Comparison of ENCODE assay signal across 13 cellular contexts in the genomic region with DNA sequence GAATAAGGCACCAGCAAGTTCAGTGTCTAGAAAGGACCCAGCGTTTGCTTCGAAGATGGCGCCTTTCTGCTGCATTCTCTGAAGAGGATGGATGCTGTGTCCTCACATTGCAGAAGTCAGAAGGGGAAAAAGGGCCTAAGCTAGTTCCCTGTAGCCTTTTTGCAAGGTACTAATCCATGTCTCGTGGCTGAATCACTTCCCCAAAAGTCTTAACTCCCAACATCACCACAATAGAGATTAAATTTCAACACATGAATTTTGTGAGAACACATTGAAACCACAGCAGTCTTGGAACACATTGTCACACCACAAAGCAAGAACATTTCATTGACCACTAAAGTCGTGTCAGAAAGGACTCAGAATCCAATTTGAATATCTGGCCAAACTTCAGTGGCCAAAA. TPM values are rescaled to one million over a fixed set of nuclear protein-coding genes. Genes with fewer than 3 reads are reported as not detected.
DNase-seq lines count a peak whose midpoint lies in the region; ATAC-seq and TF ChIP-seq lines count a peak whose summit lies in the region.
"Had no signal": no experiment of that assay in that cellular context is flagged by ENCODE, and none has a peak within 500 bp of the region (broad histone marks: within the 10 kb centered on the region; RNA-seq: fewer than 3 reads in every experiment).

No MANE protein-coding gene starts in this region.

- no peak overlapping the region for H3K9ac ChIP-seq in HCT116 (ENCODE audit: low read length)
- H3K9ac ChIP-seq in neuronal stem cell (ENCODE audit: low read depth, low read length, poor library complexity): no peak overlapping the region

- no peak overlapping the region for H3K14ac ChIP-seq in neuronal stem cell (ENCODE audit: low read length)

- no peak overlapping the region for H3K4me3 ChIP-seq in ACC112 (ENCODE audit: low read depth, low read length)
- no peak overlapping the region for H3K4me3 ChIP-seq in HCT116 (replicated peaks in 1 of 2; ENCODE audit: low read depth in 1 of 2, low read length in 2 of 2)
- H3K4me3 ChIP-seq in fibroblast of villous mesenchyme (ENCODE audit: low read depth, low read length): no peak overlapping the region
- H3K4me3 ChIP-seq in neuronal stem cell (ENCODE audit: low read length in 2 of 2): no peak overlapping the region
- H3K4me3 ChIP-seq in brain microvascular endothelial cell (ENCODE audit: low read depth, low read length): no peak overlapping the region
- H3K4me3 ChIP-seq: psoas muscle had no signal

- no peak overlapping the region for H2BK5ac ChIP-seq in neuronal stem cell (ENCODE audit: low read length)

- DNase-seq in HCT116 (ENCODE audit: low read depth, low spot score) (no peak), SKM-1 (lab: John Stamatoyannopoulos, UW; ENCODE audit: unreplicated experiment) (peak; percentile 95), fibroblast of villous mesenchyme (ENCODE audit: low read depth) (peak; percentile 13), GM10266 (ENCODE audit: extremely low spot score) (no peak), neuronal stem cell (ENCODE audit: low spot score) (no peak), brain microvascular endothelial cell (no peak)
- DNase-seq in activated CD8-positive, alpha-beta memory T cell treated with anti-CD3 and anti-CD28 coated beads, Interleukin-2, amount 50 U/mL, for 48 hours: no peak
- DNase-seq: activated CD4-positive, CD25-positive, alpha-beta regulatory T cell treated with anti-CD3 and anti-CD28 coated beads, Interleukin-2, amount 50 U/mL, for 72 hours; activated effector memory CD4-positive, alpha-beta T cell treated with anti-CD3 and anti-CD28 coated beads, Interleukin-2, amount 50 U/mL, for 16 hours; BE2C; NCI-H446 treated with DMSO at 0.1 percent for 48 hours; psoas muscle had no signal

- peak overlapping the region; percentile 53 for H2AFZ ChIP-seq in ACC112 (ENCODE audit: low read length, unreplicated experiment)
- peak overlapping the region; percentile 49 for H2AFZ ChIP-seq in HCT116 (ENCODE audit: low read depth, low read length, poor library complexity, severe bottlenecking)
- no peak overlapping the region for H2AFZ ChIP-seq in neuronal stem cell (ENCODE audit: low read length)

- H2AK5ac ChIP-seq in neuronal stem cell (ENCODE audit: low read depth, low read length): no peak overlapping the region

- RAD21 ChIA-PET in HCT116 (lab: Charles Lee; ENCODE audit: low non-redundant PET in 1 of 2, low total read pairs in 2 of 2, uncharacterized antibody in 2 of 2, unreplicated experiment in 2 of 2): no interaction called here

- BruUV-seq in HCT116 (replicated peaks; lab: Mats Ljungman, UMichigan): no TSS peak

- H3K79me2 ChIP-seq in ACC112 (ENCODE audit: control insufficient read depth, insufficient read depth, low read length, unreplicated experiment) (no peaks in the 10 kb centered on the region), HCT116 (ENCODE audit: insufficient read depth, low read length) (no peaks in the 10 kb centered on the region)

- H4K8ac ChIP-seq in neuronal stem cell (ENCODE audit: low read depth, low read length): no peak overlapping the region

- H3K9me3 ChIP-seq in HCT116 (ENCODE audit: control insufficient read depth in 1 of 2, insufficient read depth in 1 of 2, low read depth in 1 of 2, low read length in 2 of 2) (no peaks in the 10 kb centered on the region), neuronal stem cell (replicated peaks in 1 of 2; ENCODE audit: control insufficient read depth in 2 of 2, insufficient read depth in 1 of 2, low read depth in 1 of 2, low read length in 2 of 2) (no peaks in the 10 kb centered on the region)
- H3K9me3 ChIP-seq: BE2C, psoas muscle had no signal

- no peaks in the 10 kb centered on the region for H3K9me2 ChIP-seq in HCT116 (ENCODE audit: insufficient read depth)

- H3K27me3 ChIP-seq in ACC112 (ENCODE audit: insufficient read depth, low read length): no peaks in the 10 kb centered on the region
- H3K27me3 ChIP-seq in HCT116 (ENCODE audit: insufficient read depth, low read length): no peaks in the 10 kb centered on the region
- peaks cover 0 to 8% (median 0%) of the 10 kb centered on the region in 3 experiments for H3K27me3 ChIP-seq in neuronal stem cell (ENCODE audit: control insufficient read depth in 3 of 3, insufficient read depth in 3 of 3, low read depth in 1 of 3, low read length in 3 of 3)
- H3K27me3 ChIP-seq in brain microvascular endothelial cell (replicated peaks): no peaks in the 10 kb centered on the region
- H3K27me3 ChIP-seq: BE2C had no signal

- intact Hi-C loops in HCT116 (cut with micrococcal nuclease): no loop called here

- WGBS in neuronal stem cell (ENCODE audit: extremely low coverage in 2 of 2, insufficient read length in 2 of 2, insufficient replicate concordance in 1 of 2), 2 donors: no CpG with 5 or more reads among the region's 5 CpGs

- no peak overlapping the region for H2BK120ac ChIP-seq in neuronal stem cell (ENCODE audit: low read depth, low read length)

- no peak overlapping the region for H4K91ac ChIP-seq in neuronal stem cell (ENCODE audit: low read depth, low read length, poor library complexity)

- in situ Hi-C loops in brain microvascular endothelial cell (cut with HindIII; ENCODE audit: low pct_ligation_motif_present, low sequenced_read_pairs): no loop called here

- no peak overlapping the region for H2BK15ac ChIP-seq in neuronal stem cell (ENCODE audit: low read length)

- no peak for TF ChIP-seq POLR2A in HCT116 (IDR thresholded peaks at IDR 0.05; ENCODE audit: borderline replicate concordance, extremely low read depth, insufficient read depth, insufficient read length)

- no peak for TF ChIP-seq RAD21 in HCT116 (IDR thresholded peaks at IDR 0.05; ENCODE audit: low read depth)

- H3K4me1 ChIP-seq in ACC112 (ENCODE audit: control insufficient read depth, insufficient read depth, low read length, unreplicated experiment) (peaks cover 12% of the 10 kb centered on the region), HCT116 (ENCODE audit: control insufficient read depth in 1 of 2, insufficient read depth in 2 of 2, low read length in 2 of 2) (peaks cover 0 to 5% of the 10 kb centered on the region in 2 experiments; a peak in 1 of 4 replicates), neuronal stem cell (ENCODE audit: control insufficient read depth in 2 of 2, insufficient read depth in 1 of 2, low read depth in 1 of 2, low read length in 2 of 2) (peaks cover 0 to 1% of the 10 kb centered on the region in 2 donors)
- H3K4me1 ChIP-seq: BE2C, psoas muscle had no signal

- H3K79me1 ChIP-seq in neuronal stem cell (ENCODE audit: low read depth, low read length): no peaks in the 10 kb centered on the region

- no peak for ATAC-seq in HCT116
- ATAC-seq: psoas muscle had no signal

- no peak overlapping the region for H3K18ac ChIP-seq in neuronal stem cell (ENCODE audit: low read length)

- no peak for TF ChIP-seq CTCF in HCT116 (IDR thresholded peaks at IDR 0.05 in 2 of 3, conservative IDR thresholded peaks at IDR 0.05 in 1 of 3; ENCODE audit: borderline replicate concordance in 1 of 3, insufficient read depth in 1 of 3, low read depth in 2 of 3, low read length in 2 of 3)
- TF ChIP-seq CTCF in fibroblast of villous mesenchyme (IDR thresholded peaks at IDR 0.05; ENCODE audit: insufficient read depth, low read depth, low read length): no peak
- TF ChIP-seq CTCF in GM10266 (IDR thresholded peaks at IDR 0.05; ENCODE audit: control insufficient read depth, insufficient read depth, low read depth, missing control alignments): no peak
- TF ChIP-seq CTCF in brain microvascular endothelial cell (IDR thresholded peaks at IDR 0.05; ENCODE audit: low read depth, low read length, missing control alignments): no peak

- CTCF ChIA-PET in HCT116 (lab: Charles Lee): no interaction called here

- no peak overlapping the region for H3K4ac ChIP-seq in neuronal stem cell (ENCODE audit: low read length)

- H3K4me2 ChIP-seq in HCT116 (ENCODE audit: low read length) (no peak overlapping the region), neuronal stem cell (ENCODE audit: insufficient read depth, low read length, poor library complexity, severe bottlenecking) (no peak overlapping the region)

- H3K23ac ChIP-seq in neuronal stem cell (ENCODE audit: low read depth, low read length, poor library complexity): no peak overlapping the region

- POLR2A ChIA-PET in HCT116 (lab: Charles Lee): no interaction called here

- H3K27ac ChIP-seq in ACC112 (ENCODE audit: low read depth, low read length) (peak overlapping the region; percentile 58), HCT116 (ENCODE audit: low read depth, low read length) (no peak overlapping the region), neuronal stem cell (replicated peaks; ENCODE audit: low read length) (no peak overlapping the region), brain microvascular endothelial cell (no peak overlapping the region)
- H3K27ac ChIP-seq: psoas muscle had no signal

- H2BK12ac ChIP-seq in neuronal stem cell (ENCODE audit: low read length): no peak overlapping the region

- H3K36me3 ChIP-seq in ACC112 (ENCODE audit: insufficient read depth, low read length): no peaks in the 10 kb centered on the region
- no peaks in the 10 kb centered on the region for H3K36me3 ChIP-seq in HCT116 (ENCODE audit: control insufficient read depth in 1 of 2, insufficient read depth in 2 of 2, low read length in 2 of 2)
- no peaks in the 10 kb centered on the region for H3K36me3 ChIP-seq in neuronal stem cell (replicated peaks in 1 of 2; ENCODE audit: control insufficient read depth in 2 of 2, insufficient read depth in 2 of 2, low read length in 2 of 2)
- H3K36me3 ChIP-seq in brain microvascular endothelial cell (replicated peaks): no peaks in the 10 kb centered on the region
- H3K36me3 ChIP-seq: BE2C had no signal

- H4K20me1 ChIP-seq in HCT116 (ENCODE audit: insufficient read depth): no peaks in the 10 kb centered on the region

TF ChIP-seq in HCT116, 20 proteins besides CTCF, POLR2A, EP300 and RAD21:
- 0 out of 2 replicates have a peak, but pooled peaks have one; percentile 17 for TF ChIP-seq FOSL1 (IDR thresholded peaks at IDR 0.05; ENCODE audit: low read depth)
- TF ChIP-seq ZNF274 (IDR thresholded peaks at IDR 0.05; ENCODE audit: low read depth, low read length): no peak

RNA-seq across cellular contexts. Expression of a gene that starts 42.1 kb away (rescaled TPM):
- total RNA-seq in HCT116 (2021; ENCODE audit: unreplicated experiment) (0.57 TPM), fibroblast of villous mesenchyme (under 0.01 TPM in 1 of 2 replicates, not detected in the other)
- polyA plus RNA-seq in HCT116 (2012): 0.24 and 0.30 TPM in 2 replicates
- 0.25 TPM for polyA plus RNA-seq in neuronal stem cell (2013, experiment 1 of 2)
- polyA plus RNA-seq in neuronal stem cell (2013, experiment 2 of 2): 0.28 TPM

Comparison
In these comparisons a context has a peak if more than half of its experiments do, and no peak if none do; other contexts are left out.
1. DNase-seq: peak in SKM-1 (single experiment) and fibroblast of villous mesenchyme (single experiment); none in HCT116 (single experiment), GM10266 (single experiment), activated CD8-positive, alpha-beta memory T cell treated with anti-CD3 and anti-CD28 coated beads, Interleukin-2, amount 50 U/mL, for 48 hours (single experiment), neuronal stem cell (single experiment) and brain microvascular endothelial cell (single experiment).